Comparison of ENCODE assay signal across 1 cellular context in genomic region chr11:70544774-70545625, GRCh38.
TF ChIP-seq lines count a peak whose summit lies in the region.

No MANE protein-coding gene starts in this region.

TF ChIP-seq in GM23338, 12 proteins besides CTCF, POLR2A, EP300 and RAD21 (continued from another document):
- TF ChIP-seq ZNF462 (CRISPR knock-in tag; IDR thresholded peaks at IDR 0.05) = no peak
- TF ChIP-seq CREB1 (CRISPR knock-in tag; IDR thresholded peaks at IDR 0.05; ENCODE audit: low read depth) = no peak
- no peak for TF ChIP-seq EZH2 (IDR thresholded peaks at IDR 0.05; ENCODE audit: low read depth, unreplicated experiment)
